9 cellular contexts compared by ENCODE assay signal in genomic region chr20:61803903-61804804, GRCh38.
A peak's percentile ranks its signal among the peaks of the same experiment; 100 is the strongest.
DNase-seq lines count a peak whose midpoint lies in the region; ATAC-seq and TF ChIP-seq lines count a peak whose summit lies in the region.
"Had no signal": no experiment of that assay in that cellular context is flagged by ENCODE, and none has a peak within 500 bp of the region (broad histone marks: within the 10 kb centered on the region; RNA-seq: fewer than 3 reads in every experiment).

No MANE protein-coding gene starts in this region.

- no peak for TF ChIP-seq CTCF in AG04450 (IDR thresholded peaks at IDR 0.05; ENCODE audit: low read depth, low read length)
- no peak for TF ChIP-seq CTCF in GM10248 (IDR thresholded peaks at IDR 0.05; ENCODE audit: control extremely low read depth, extremely low read depth, low read depth, missing control alignments)
- no peak for TF ChIP-seq CTCF in dorsolateral prefrontal cortex (IDR thresholded peaks at IDR 0.05 in 54 of 56, conservative IDR thresholded peaks at IDR 0.05 in 2 of 56; ENCODE audit: low read depth in 1 of 56, partially characterized antibody in 56 of 56)
- no peak for TF ChIP-seq CTCF in omental fat pad (IDR thresholded peaks at IDR 0.05)
- TF ChIP-seq CTCF in BE2C (IDR thresholded peaks at IDR 0.05; ENCODE audit: low read depth, low read length), result no peak

- H3K9me3 ChIP-seq in AG04450 (ENCODE audit: control insufficient read depth, insufficient read depth, low read length) (no peaks in the 10 kb centered on the region; the same call in 1 of the 2 replicates), BE2C (no peaks in the 10 kb centered on the region; the same call in 1 of the 2 replicates)

- intact Hi-C loops in dorsolateral prefrontal cortex (cut with DNase I), result no loop called here

- H3K27ac ChIP-seq in AG04450 (ENCODE audit: low read depth, low read length) (no peak overlapping the region), dorsolateral prefrontal cortex (no peak overlapping the region)

- DNase-seq in AG04450 (ENCODE audit: low read depth, low spot score) (no peak), GM10248 (ENCODE audit: extremely low spot score) (peak; percentile 41), dorsolateral prefrontal cortex (peak in 7 of 10 donors; percentile 29 to 61 (median 43)), omental fat pad (ENCODE audit: low spot score) (no peak), BE2C (no peak), globus pallidus (ENCODE audit: low spot score) (no peak)
- DNase-seq: NCI-H2081 had no signal

- H3K36me3 ChIP-seq in BE2C, result no peaks in the 10 kb centered on the region

- CTCF ChIA-PET in AG04450 (lab: Charles Lee), result no interaction called here
- CTCF ChIA-PET in GM10248 (lab: Yijun Ruan, JAX), result no interaction called here

- H3K27me3 ChIP-seq in AG04450 (ENCODE audit: control insufficient read depth, insufficient read depth, low read length) (peaks cover 14% of the 10 kb centered on the region), dorsolateral prefrontal cortex (peaks cover 0 to 6% (median 0%) of the 10 kb centered on the region in 45 donors), BE2C (peaks cover 66% of the 10 kb centered on the region)

- peak overlapping the region; percentile 15; the same call in 1 of the 2 replicates for H3K4me3 ChIP-seq in AG04450 (ENCODE audit: low read depth, low read length)
- H3K4me3 ChIP-seq in dorsolateral prefrontal cortex, result peak overlapping the region in 32 of 59 donors; percentile 0 to 54 (median 24)
- no peak overlapping the region for H3K4me3 ChIP-seq in BE2C (ENCODE audit: low read depth, low read length)

- ATAC-seq in omental fat pad (ENCODE audit: low FRiP score) (peak; percentile 24), GM18907 (IDR thresholded peaks at IDR 0.05; ENCODE audit: unreplicated experiment) (no peak), HG02852 (IDR thresholded peaks at IDR 0.05; ENCODE audit: unreplicated experiment) (no peak)

- POLR2A ChIA-PET in AG04450 (lab: Yijun Ruan, JAX), result no interaction called here
- POLR2A ChIA-PET in GM10248 (lab: Yijun Ruan, JAX), result no interaction called here

- no peaks in the 10 kb centered on the region for H3K4me1 ChIP-seq in BE2C

Comparison
In these comparisons a context has a peak if more than half of its experiments do, and no peak if none do; other contexts are left out.
1. DNase-seq: peak in GM10248 (single experiment) and dorsolateral prefrontal cortex (7 of 10); none in AG04450 (single experiment), omental fat pad (single experiment), BE2C (single experiment) and globus pallidus (single experiment).